In the genomic region with DNA sequence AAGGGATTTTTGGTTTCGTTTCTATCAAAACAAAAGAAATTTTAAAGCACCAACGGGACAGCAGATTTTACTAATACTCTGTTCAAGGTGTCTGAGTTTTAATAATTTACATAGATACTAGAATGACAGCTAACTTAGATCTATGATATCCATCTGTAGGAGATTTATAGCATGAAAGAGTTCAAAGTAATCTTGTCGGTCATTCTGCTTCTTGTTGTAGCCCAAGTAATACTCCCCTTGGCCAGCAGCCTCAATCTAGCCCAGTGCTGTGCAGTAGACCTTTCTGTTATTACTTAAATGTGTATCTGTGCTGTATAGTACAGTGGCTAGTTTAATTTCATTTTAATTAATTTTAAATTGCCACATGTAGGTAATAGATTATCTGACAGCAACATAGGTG, we compare ENCODE assay signal across 1 cellular context.
A peak's percentile ranks its signal among the peaks of the same experiment; 100 is the strongest.
TF ChIP-seq lines count a peak whose summit lies in the region.

No MANE protein-coding gene starts in this region.

TF ChIP-seq in K562, 482 proteins besides CTCF, POLR2A, EP300 and RAD21 (continued from another document and continues in another):
- TF ChIP-seq CLOCK (CRISPR knock-in tag; IDR thresholded peaks at IDR 0.05; ENCODE audit: borderline replicate concordance) = no peak
- no peak for TF ChIP-seq ZNF282 (CRISPR knock-in tag; IDR thresholded peaks at IDR 0.05)
- TF ChIP-seq MEIS2 (IDR thresholded peaks at IDR 0.05; ENCODE audit: partially characterized antibody) = peak; percentile 76
- TF ChIP-seq ZNF707 (CRISPR knock-in tag; conservative IDR thresholded peaks at IDR 0.05) = no peak
- TF ChIP-seq ZNF354B (CRISPR knock-in tag; IDR thresholded peaks at IDR 0.05) = no peak
- TF ChIP-seq HDAC2 (IDR thresholded peaks at IDR 0.05) = no peak
- no peak for TF ChIP-seq TAF15 (IDR thresholded peaks at IDR 0.05; ENCODE audit: low read depth, low read length)
- TF ChIP-seq GTF2B (IDR thresholded peaks at IDR 0.05; ENCODE audit: extremely low read depth, insufficient read length) = no peak
- no peak for TF ChIP-seq GTF2E2 (tag; IDR thresholded peaks at IDR 0.05)
- TF ChIP-seq, protein P1, sequence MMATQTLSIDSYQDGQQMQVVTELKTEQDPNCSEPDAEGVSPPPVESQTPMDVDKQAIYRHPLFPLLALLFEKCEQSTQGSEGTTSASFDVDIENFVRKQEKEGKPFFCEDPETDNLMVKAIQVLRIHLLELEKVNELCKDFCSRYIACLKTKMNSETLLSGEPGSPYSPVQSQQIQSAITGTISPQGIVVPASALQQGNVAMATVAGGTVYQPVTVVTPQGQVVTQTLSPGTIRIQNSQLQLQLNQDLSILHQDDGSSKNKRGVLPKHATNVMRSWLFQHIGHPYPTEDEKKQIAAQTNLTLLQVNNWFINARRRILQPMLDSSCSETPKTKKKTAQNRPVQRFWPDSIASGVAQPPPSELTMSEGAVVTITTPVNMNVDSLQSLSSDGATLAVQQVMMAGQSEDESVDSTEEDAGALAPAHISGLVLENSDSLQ (IDR thresholded peaks at IDR 0.05) = peak; percentile 53; the same call in 1 of the 2 replicates
- no peak for TF ChIP-seq NFIC (IDR thresholded peaks at IDR 0.05)
- 0 out of 2 replicates have a peak, but pooled peaks have one; percentile 20 for TF ChIP-seq TEAD4 (IDR thresholded peaks at IDR 0.05; ENCODE audit: low read length)
- no peak for TF ChIP-seq TEAD4 (CRISPR knock-in tag; IDR thresholded peaks at IDR 0.05; ENCODE audit: borderline replicate concordance)
- no peak for TF ChIP-seq ZNF766 (CRISPR knock-in tag; conservative IDR thresholded peaks at IDR 0.05)
- peak; percentile 20 for TF ChIP-seq ZFP36 (IDR thresholded peaks at IDR 0.05; ENCODE audit: low read depth, low read length, partially characterized antibody)
- TF ChIP-seq, protein P2, sequence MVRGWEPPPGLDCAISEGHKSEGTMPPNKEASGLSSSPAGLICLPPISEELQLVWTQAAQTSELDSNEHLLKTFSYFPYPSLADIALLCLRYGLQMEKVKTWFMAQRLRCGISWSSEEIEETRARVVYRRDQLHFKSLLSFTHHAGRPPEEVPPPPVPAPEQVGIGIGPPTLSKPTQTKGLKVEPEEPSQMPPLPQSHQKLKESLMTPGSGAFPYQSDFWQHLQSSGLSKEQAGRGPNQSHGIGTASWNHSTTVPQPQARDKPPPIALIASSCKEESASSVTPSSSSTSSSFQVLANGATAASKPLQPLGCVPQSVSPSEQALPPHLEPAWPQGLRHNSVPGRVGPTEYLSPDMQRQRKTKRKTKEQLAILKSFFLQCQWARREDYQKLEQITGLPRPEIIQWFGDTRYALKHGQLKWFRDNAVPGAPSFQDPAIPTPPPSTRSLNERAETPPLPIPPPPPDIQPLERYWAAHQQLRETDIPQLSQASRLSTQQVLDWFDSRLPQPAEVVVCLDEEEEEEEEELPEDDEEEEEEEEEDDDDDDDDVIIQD (CRISPR knock-in tag; IDR thresholded peaks at IDR 0.05) = no peak
- no peak for TF ChIP-seq PRMT5 (CRISPR knock-in tag; IDR thresholded peaks at IDR 0.05)
- TF ChIP-seq THAP12 (CRISPR knock-in tag; IDR thresholded peaks at IDR 0.05) = no peak
- TF ChIP-seq CBFA2T3 (IDR thresholded peaks at IDR 0.05) = peak; percentile 36
- TF ChIP-seq KHSRP (IDR thresholded peaks at IDR 0.05) = no peak
- no peak for TF ChIP-seq ZC3H4 (CRISPR knock-in tag; IDR thresholded peaks at IDR 0.05; ENCODE audit: borderline replicate concordance)
- TF ChIP-seq TEAD2 (tag; IDR thresholded peaks at IDR 0.05) = no peak
- TF ChIP-seq STAT5A (IDR thresholded peaks at IDR 0.05; ENCODE audit: borderline replicate concordance, low read length) = no peak
- no peak for TF ChIP-seq PML (IDR thresholded peaks at IDR 0.05; ENCODE audit: low read length)
- TF ChIP-seq, protein P3, sequence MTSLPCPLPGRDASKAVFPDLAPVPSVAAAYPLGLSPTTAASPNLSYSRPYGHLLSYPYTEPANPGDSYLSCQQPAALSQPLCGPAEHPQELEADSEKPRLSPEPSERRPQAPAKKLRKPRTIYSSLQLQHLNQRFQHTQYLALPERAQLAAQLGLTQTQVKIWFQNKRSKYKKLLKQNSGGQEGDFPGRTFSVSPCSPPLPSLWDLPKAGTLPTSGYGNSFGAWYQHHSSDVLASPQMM (CRISPR knock-in tag; IDR thresholded peaks at IDR 0.05) = no peak
- TF ChIP-seq ZNF121 (CRISPR knock-in tag; conservative IDR thresholded peaks at IDR 0.05) = no peak
- TF ChIP-seq EHMT2 (IDR thresholded peaks at IDR 0.05) = no peak
- no peak for TF ChIP-seq ZNF699 (CRISPR knock-in tag; IDR thresholded peaks at IDR 0.05; ENCODE audit: insufficient replicate concordance)
- no peak for TF ChIP-seq MTA2 (IDR thresholded peaks at IDR 0.05; ENCODE audit: low read depth)
- no peak for TF ChIP-seq SP2 (IDR thresholded peaks at IDR 0.05; ENCODE audit: extremely low read depth, low read depth, low read length, poor library complexity, severe bottlenecking)
- no peak for TF ChIP-seq ILK (tag; IDR thresholded peaks at IDR 0.05; ENCODE audit: borderline replicate concordance, low read depth)
- no peak for TF ChIP-seq MLX (CRISPR knock-in tag; conservative IDR thresholded peaks at IDR 0.05)
- TF ChIP-seq RBM22 (IDR thresholded peaks at IDR 0.05; ENCODE audit: low read depth, low read length, poor library complexity, severe bottlenecking) = no peak
- no peak for TF ChIP-seq ARHGAP35 (IDR thresholded peaks at IDR 0.05; ENCODE audit: partially characterized antibody)
- TF ChIP-seq ZNF512 (tag; IDR thresholded peaks at IDR 0.05) = no peak
